Comparison of ENCODE assay signal across 9 cellular contexts in the genomic region with DNA sequence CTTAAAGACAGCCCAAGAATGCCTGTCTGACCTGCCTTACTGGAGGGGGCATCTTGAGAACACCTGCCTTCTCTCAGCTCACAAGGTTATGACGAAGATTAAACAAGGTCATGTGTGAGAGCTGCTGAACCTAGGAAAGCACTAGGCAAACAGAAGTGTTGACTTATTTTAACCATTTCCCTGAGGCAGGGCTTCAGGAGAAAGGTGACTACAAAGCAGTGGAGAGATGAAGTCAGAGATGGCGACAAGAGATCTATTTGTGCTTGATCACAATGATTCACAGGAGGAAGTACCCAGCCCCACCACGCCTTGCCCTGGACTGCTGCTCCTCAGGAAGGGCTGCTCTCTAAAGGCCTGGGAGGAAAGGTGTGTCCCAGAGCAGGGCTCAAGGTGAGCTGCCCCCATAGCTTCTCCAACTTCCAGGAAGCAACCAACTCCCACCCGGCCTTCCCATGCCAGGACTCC. TPM values are rescaled to one million over a fixed set of nuclear protein-coding genes. Genes with fewer than 3 reads are reported as not detected.
DNase-seq lines count a peak whose midpoint lies in the region; ATAC-seq and TF ChIP-seq lines count a peak whose summit lies in the region.
"Had no signal": no experiment of that assay in that cellular context is flagged by ENCODE, and none has a peak within 500 bp of the region (broad histone marks: within the 10 kb centered on the region; RNA-seq: fewer than 3 reads in every experiment).

No MANE protein-coding gene starts in this region.

- H3K27ac ChIP-seq in 22Rv1: peak overlapping the region; percentile 61
- H3K27ac ChIP-seq in lung (ENCODE audit: low read depth in 1 of 2, low read length in 1 of 2): peak overlapping the region; percentile 17 to 84

- H3K27ac Mint-ChIP-seq in HFFc6: peak overlapping the region; percentile 75
- peak overlapping the region; percentile 87 for H3K27ac Mint-ChIP-seq in activated T-helper 2 cell treated with anti-CD3 and anti-CD28 coated beads, Interferon-gamma antibody, Interleukin-2, Interleukin-4, amounts not matched to agents 10 μg/mL and 5 μg/mL and 100 μg/mL, durations not matched to agents 14 hours and 24 hours and 36 hours

- no peaks in the 10 kb centered on the region for H3K9me3 ChIP-seq in lung (ENCODE audit: control insufficient read depth in 2 of 2, insufficient read depth in 1 of 2, low read length in 1 of 2)

- no peaks in the 10 kb centered on the region; the same call in 1 of the 2 replicates for H3K27me3 Mint-ChIP-seq in HFFc6 (ENCODE audit: insufficient read depth)
- H3K27me3 Mint-ChIP-seq in activated T-helper 2 cell treated with anti-CD3 and anti-CD28 coated beads, Interferon-gamma antibody, Interleukin-2, Interleukin-4, amounts not matched to agents 10 μg/mL and 5 μg/mL and 100 μg/mL, durations not matched to agents 14 hours and 24 hours and 36 hours (ENCODE audit: low read depth): no peaks in the 10 kb centered on the region

- WGBS in lung, 2 donors: 38 to 54% methylated on average over 4 of the region's 4 CpGs

- peaks cover 8% of the 10 kb centered on the region in 2 donors for H3K4me1 ChIP-seq in lung (ENCODE audit: control insufficient read depth in 2 of 2, insufficient read depth in 2 of 2, low read length in 2 of 2)

- intact Hi-C loops in activated T-helper 2 cell treated with anti-CD3 and anti-CD28 coated beads, Interferon-gamma antibody, Interleukin-2, Interleukin-4, amounts not matched to agents 10 μg/mL and 5 μg/mL and 100 μg/mL, durations not matched to agents 14 hours and 24 hours and 36 hours (cut with micrococcal nuclease): no loop called here

- no peak for TF ChIP-seq CTCF in 22Rv1 (IDR thresholded peaks at IDR 0.05)
- no peak for TF ChIP-seq CTCF in HFFc6 (IDR thresholded peaks at IDR 0.05)
- no peak for TF ChIP-seq CTCF in lung (IDR thresholded peaks at IDR 0.05; ENCODE audit: control extremely low read depth, extremely low read depth)

- H3K4me3 Mint-ChIP-seq in HFFc6: no peak overlapping the region
- H3K4me3 Mint-ChIP-seq in activated T-helper 2 cell treated with anti-CD3 and anti-CD28 coated beads, Interferon-gamma antibody, Interleukin-2, Interleukin-4, amounts not matched to agents 10 μg/mL and 5 μg/mL and 100 μg/mL, durations not matched to agents 14 hours and 24 hours and 36 hours (ENCODE audit: low read depth): no peak overlapping the region

- H3K4me1 Mint-ChIP-seq in HFFc6 (ENCODE audit: low read depth): peaks cover 56% of the 10 kb centered on the region
- H3K4me1 Mint-ChIP-seq in activated T-helper 2 cell treated with anti-CD3 and anti-CD28 coated beads, Interferon-gamma antibody, Interleukin-2, Interleukin-4, amounts not matched to agents 10 μg/mL and 5 μg/mL and 100 μg/mL, durations not matched to agents 14 hours and 24 hours and 36 hours (ENCODE audit: low read depth): peaks cover 39% of the 10 kb centered on the region

- ATAC-seq in lung (ENCODE audit: insufficient read depth, low FRiP score) (peak; percentile 67), HG02884 (IDR thresholded peaks at IDR 0.05; ENCODE audit: unreplicated experiment) (no peak), GM18505 (IDR thresholded peaks at IDR 0.05; ENCODE audit: unreplicated experiment) (no peak)

- H3K4me3 ChIP-seq in lung: no peak overlapping the region

- H3K27me3 ChIP-seq in lung (ENCODE audit: control insufficient read depth, insufficient read depth): no peaks in the 10 kb centered on the region

- no peaks in the 10 kb centered on the region for H3K36me3 Mint-ChIP-seq in HFFc6 (ENCODE audit: low read depth)
- peaks cover 62% of the 10 kb centered on the region for H3K36me3 Mint-ChIP-seq in activated T-helper 2 cell treated with anti-CD3 and anti-CD28 coated beads, Interferon-gamma antibody, Interleukin-2, Interleukin-4, amounts not matched to agents 10 μg/mL and 5 μg/mL and 100 μg/mL, durations not matched to agents 14 hours and 24 hours and 36 hours (ENCODE audit: low read depth)

- peaks cover 8% of the 10 kb centered on the region in 2 donors for H3K36me3 ChIP-seq in lung (ENCODE audit: control insufficient read depth in 2 of 2, insufficient read depth in 2 of 2, low read length in 2 of 2)

- DNase-seq in HFFc6: peak; percentile 26
- DNase-seq in activated T-helper 2 cell treated with anti-CD3 and anti-CD28 coated beads, Interferon-gamma antibody, Interleukin-2, Interleukin-4, amounts not matched to agents 10 μg/mL and 5 μg/mL and 100 μg/mL, durations not matched to agents 14 hours and 24 hours and 36 hours (ENCODE audit: low spot score): no peak
- DNase-seq in lung (ENCODE audit: low spot score): peak; percentile 73
- no peak for DNase-seq in NCI-H146 (lab: John Stamatoyannopoulos, UW)
- DNase-seq in erythroblast (lab: John Stamatoyannopoulos, UW): no peak
- DNase-seq: cortex of kidney had no signal

- no peaks in the 10 kb centered on the region for H3K9me3 Mint-ChIP-seq in HFFc6
- no peaks in the 10 kb centered on the region for H3K9me3 Mint-ChIP-seq in activated T-helper 2 cell treated with anti-CD3 and anti-CD28 coated beads, Interferon-gamma antibody, Interleukin-2, Interleukin-4, amounts not matched to agents 10 μg/mL and 5 μg/mL and 100 μg/mL, durations not matched to agents 14 hours and 24 hours and 36 hours

- TF ChIP-seq POLR2A in GM18505 (IDR thresholded peaks at IDR 0.05; ENCODE audit: borderline replicate concordance, extremely low read depth, insufficient read depth, insufficient read length) (no peak), erythroblast (IDR thresholded peaks at IDR 0.05; ENCODE audit: low read length) (no peak)

RNA-seq across cellular contexts. Expression of a gene that starts 27.8 kb away (rescaled TPM):
- 10 to 100 TPM; 12.1 to 15.6 (median 14.7) TPM for total RNA-seq in HFFc6 (2021; fragmentation: NEBNext Ultra II Directional; extraction: Animal tissue kit (Norgen Biotek cat#: 25700))
- 21.7 and 25.1 TPM in 2 replicates for total RNA-seq in activated T-helper 2 cell treated with anti-CD3 and anti-CD28 coated beads, Interferon-gamma antibody, Interleukin-2, Interleukin-4, amounts not matched to agents 10 μg/mL and 5 μg/mL and 100 μg/mL, durations not matched to agents 14 hours and 24 hours and 36 hours
- total RNA-seq in lung: 10 to 100 TPM; 41.6 to 43.8 TPM
- polyA plus RNA-seq in lung: 10 to 100 TPM; 26.5 to 36.5 TPM

RNA-seq across cellular contexts. Expression of a gene that starts 34.9 kb away (rescaled TPM):
- 100 to 1,000 TPM in 2 of 6 experiments, 10 to 100 TPM in 4; 75.5 to 113 (median 81.1) TPM for total RNA-seq in HFFc6 (2021; fragmentation: NEBNext Ultra II Directional; extraction: Animal tissue kit (Norgen Biotek cat#: 25700))
- total RNA-seq in activated T-helper 2 cell treated with anti-CD3 and anti-CD28 coated beads, Interferon-gamma antibody, Interleukin-2, Interleukin-4, amounts not matched to agents 10 μg/mL and 5 μg/mL and 100 μg/mL, durations not matched to agents 14 hours and 24 hours and 36 hours: 8.3 and 8.6 TPM in 2 replicates
- 10 to 100 TPM; 47.6 to 53.2 TPM for total RNA-seq in lung
- 10 to 100 TPM in 1 of 2 donors, 1 to 10 TPM in 1; 9.9 to 10.9 TPM for polyA plus RNA-seq in lung

Comparison
In these comparisons a context has a peak if more than half of its experiments do, and no peak if none do; other contexts are left out.
1. DNase-seq: peak in HFFc6 (single experiment) and lung (single experiment); none in activated T-helper 2 cell treated with anti-CD3 and anti-CD28 coated beads, Interferon-gamma antibody, Interleukin-2, Interleukin-4, amounts not matched to agents 10 μg/mL and 5 μg/mL and 100 μg/mL, durations not matched to agents 14 hours and 24 hours and 36 hours (single experiment), NCI-H146 (single experiment) and erythroblast (0 of 2).